Comparison of ENCODE assay signal across 1 cellular context in genomic region chr11:77999446-77999845, GRCh38.
TF ChIP-seq lines count a peak whose summit lies in the region.

No MANE protein-coding gene starts in this region.

TF ChIP-seq in GM23338, 12 proteins besides CTCF, POLR2A, EP300 and RAD21 (continued from another document):
- no peak for TF ChIP-seq ZNF462 (CRISPR knock-in tag; IDR thresholded peaks at IDR 0.05)
- TF ChIP-seq EZH2phosphoT487 (IDR thresholded peaks at IDR 0.05; ENCODE audit: unreplicated experiment): no peak
- TF ChIP-seq ETS1 (IDR thresholded peaks at IDR 0.05): no peak
- no peak for TF ChIP-seq NANOG (IDR thresholded peaks at IDR 0.05; ENCODE audit: borderline replicate concordance)
- TF ChIP-seq CREB1 (CRISPR knock-in tag; IDR thresholded peaks at IDR 0.05; ENCODE audit: low read depth): no peak
- no peak for TF ChIP-seq ZNF114 (CRISPR knock-in tag; IDR thresholded peaks at IDR 0.05)
